Comparison of ENCODE assay signal across 8 cellular contexts in the genomic region with DNA sequence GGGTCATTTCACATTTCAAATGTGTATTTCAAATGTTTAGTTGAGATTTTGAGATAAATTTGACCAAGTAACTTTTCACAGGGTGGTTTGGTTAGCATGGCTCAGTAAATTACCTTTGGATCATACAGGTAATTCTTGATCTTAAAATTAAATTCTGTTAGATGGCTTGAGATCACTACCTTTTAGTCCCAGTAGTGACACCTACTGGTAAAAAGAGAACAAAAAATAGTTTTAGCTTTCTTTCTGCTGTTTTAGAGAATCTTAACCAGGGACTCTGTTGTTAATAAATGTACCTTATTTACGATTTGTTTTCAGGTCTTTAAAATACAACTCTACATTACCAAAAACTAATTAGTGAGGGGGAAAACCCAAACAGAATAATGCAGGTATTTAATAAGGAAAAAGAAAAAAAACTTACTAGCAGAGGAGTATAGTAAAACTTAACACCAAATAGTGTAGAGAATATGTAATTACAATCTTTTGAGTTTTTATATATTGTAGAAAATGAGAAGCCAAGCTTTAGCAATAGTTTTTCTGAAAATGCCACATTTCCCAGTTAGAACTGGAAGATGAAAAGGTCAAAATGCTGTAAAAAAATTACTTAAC.
DNase-seq lines count a peak whose midpoint lies in the region; ATAC-seq, FAIRE-seq and TF ChIP-seq lines count a peak whose summit lies in the region.

No MANE protein-coding gene starts in this region.

- no peaks in the 10 kb centered on the region for H3K27me3 Mint-ChIP-seq in glutamatergic neuron (ENCODE audit: unreplicated experiment)
- no peaks in the 10 kb centered on the region for H3K27me3 Mint-ChIP-seq in activated T-helper 17 cell treated with anti-CD3 and anti-CD28 coated beads, Interleukin-2, amount 50 U/mL, for 72 hours

- peak; percentile 87 for FAIRE-seq in H54 (lab: Jason Lieb, UNC)

- no peak overlapping the region for H3K27ac Mint-ChIP-seq in glutamatergic neuron (ENCODE audit: unreplicated experiment)
- no peak overlapping the region for H3K27ac Mint-ChIP-seq in activated T-helper 17 cell treated with anti-CD3 and anti-CD28 coated beads, Interleukin-2, amount 50 U/mL, for 72 hours

- H3K9me3 Mint-ChIP-seq in glutamatergic neuron (ENCODE audit: unreplicated experiment), result no peaks in the 10 kb centered on the region
- no peaks in the 10 kb centered on the region for H3K9me3 Mint-ChIP-seq in activated T-helper 17 cell treated with anti-CD3 and anti-CD28 coated beads, Interleukin-2, amount 50 U/mL, for 72 hours

- ATAC-seq in activated T-helper 17 cell treated with anti-CD3 and anti-CD28 coated beads, Interleukin-2, amount 50 U/mL, for 72 hours (replicated peaks), result no peak

- H3K36me3 Mint-ChIP-seq in glutamatergic neuron (ENCODE audit: unreplicated experiment), result no peaks in the 10 kb centered on the region
- no peaks in the 10 kb centered on the region for H3K36me3 Mint-ChIP-seq in activated T-helper 17 cell treated with anti-CD3 and anti-CD28 coated beads, Interleukin-2, amount 50 U/mL, for 72 hours (ENCODE audit: low read depth)

- TF ChIP-seq CTCF in glutamatergic neuron (IDR thresholded peaks at IDR 0.05; ENCODE audit: partially characterized antibody, unreplicated experiment) (peak; percentile 75), coronary artery (IDR thresholded peaks at IDR 0.05) (no peak)

- H3K4me3 ChIP-seq in coronary artery, result no peak overlapping the region

- H3K4me3 Mint-ChIP-seq in glutamatergic neuron (ENCODE audit: unreplicated experiment), result no peak overlapping the region
- no peak overlapping the region for H3K4me3 Mint-ChIP-seq in activated T-helper 17 cell treated with anti-CD3 and anti-CD28 coated beads, Interleukin-2, amount 50 U/mL, for 72 hours

- peak; percentile 29 for DNase-seq in DMS114 treated with DMSO at 0.1 percent for 48 hours (lab: John Stamatoyannopoulos, UW; ENCODE audit: unreplicated experiment)
- no peak for DNase-seq in H54 (ENCODE audit: insufficient read length, low spot score)
- DNase-seq in RKO (ENCODE audit: low spot score), result peak; percentile 41
- DNase-seq in glutamatergic neuron, result no peak
- DNase-seq in coronary artery (ENCODE audit: low spot score), result no peak
- no peak for DNase-seq in amygdala (lab: John Stamatoyannopoulos, UW)
- no peak for DNase-seq in central memory CD4-positive, alpha-beta T cell

- peaks cover 4% of the 10 kb centered on the region for H3K4me1 Mint-ChIP-seq in glutamatergic neuron (ENCODE audit: low read depth, unreplicated experiment)
- H3K4me1 Mint-ChIP-seq in activated T-helper 17 cell treated with anti-CD3 and anti-CD28 coated beads, Interleukin-2, amount 50 U/mL, for 72 hours, result no peaks in the 10 kb centered on the region

- H3K27ac ChIP-seq in coronary artery, result no peak overlapping the region

- no peak for TF ChIP-seq POLR2A in H54 (IDR thresholded peaks at IDR 0.05; ENCODE audit: low read depth, low read length)

Comparison
In these comparisons a context has a peak if more than half of its experiments do, and no peak if none do; other contexts are left out.
1. DNase-seq: peak in DMS114 treated with DMSO at 0.1 percent for 48 hours (single experiment) and RKO (single experiment); none in H54 (single experiment), glutamatergic neuron (single experiment), coronary artery (single experiment), amygdala (0 of 56) and central memory CD4-positive, alpha-beta T cell (single experiment).